Comparison of ENCODE assay signal across 8 cellular contexts in the genomic region with DNA sequence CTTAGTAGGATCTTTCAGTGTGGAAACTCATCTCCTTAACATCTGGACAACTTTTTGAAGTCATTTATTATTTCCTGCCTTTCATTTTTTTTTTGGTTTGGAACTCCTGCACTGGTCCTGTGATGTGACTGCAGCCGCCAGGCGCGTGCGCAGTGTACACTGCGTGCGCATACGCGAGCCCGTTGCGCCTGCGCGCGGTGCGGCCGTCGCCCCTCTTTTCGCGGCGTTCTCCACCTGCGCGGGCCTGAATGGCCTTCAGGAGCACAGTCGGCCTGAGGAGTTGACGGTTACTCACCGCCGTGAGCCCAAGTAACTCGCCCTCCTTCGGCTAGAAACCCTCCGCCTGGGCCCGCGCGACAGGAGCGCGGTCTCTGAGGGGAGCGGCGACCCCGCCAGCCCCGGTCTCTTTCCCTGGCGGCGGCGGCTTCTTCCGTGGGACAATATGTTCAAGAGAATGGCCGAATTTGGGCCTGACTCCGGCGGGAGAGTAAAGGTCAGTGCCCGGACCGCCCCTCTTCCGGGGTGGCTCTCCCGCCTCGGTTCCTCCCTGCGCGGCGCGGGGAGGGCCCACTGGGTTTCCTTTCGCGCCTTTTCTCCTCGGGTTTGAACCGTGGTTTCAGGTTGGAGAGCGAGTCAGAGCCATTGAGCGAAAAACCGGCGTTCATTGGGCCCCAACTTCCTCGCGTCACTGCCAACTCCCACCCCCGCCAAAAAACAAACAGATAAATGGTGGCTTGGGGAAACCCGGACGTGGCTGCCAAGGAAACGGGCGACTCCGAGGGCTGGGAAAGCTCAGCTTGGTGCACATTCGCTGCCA. TPM values are rescaled to one million over a fixed set of nuclear protein-coding genes. Genes with fewer than 3 reads are reported as not detected.
DNase-seq lines count a peak whose midpoint lies in the region; ATAC-seq, FAIRE-seq and TF ChIP-seq lines count a peak whose summit lies in the region.

TSS of gene YEATS4 (plus strand) at position 213 of the 817 bp plus-strand sequence. CDS start at position 443, 230 bp downstream.

- peak; percentile 63 for ATAC-seq in GM18499 (IDR thresholded peaks at IDR 0.05; ENCODE audit: insufficient read depth, unreplicated experiment)
- ATAC-seq in HG02943 (IDR thresholded peaks at IDR 0.05; ENCODE audit: low read depth, unreplicated experiment): peak; percentile 84

- WGBS in hepatocyte (ENCODE audit: low lambda C conversion rate, missing lambda C conversion rate): under 1% methylated on average over 70 of the region's 70 CpGs

- H3K9me3 ChIP-seq in astrocyte (ENCODE audit: insufficient read depth, low read depth, low read length) (no peaks in the 10 kb centered on the region), hepatocyte (ENCODE audit: low read depth) (no peaks in the 10 kb centered on the region)

- no peaks in the 10 kb centered on the region for H3K9me2 ChIP-seq in hepatocyte (replicated peaks; ENCODE audit: insufficient read depth)

- peak within 1 kb of the TSS; percentile 92 for H3K4me2 ChIP-seq in astrocyte (ENCODE audit: low read length)
- H3K4me2 ChIP-seq in hepatocyte: peak within 1 kb of the TSS; percentile 72

- H4K20me1 ChIP-seq in astrocyte (ENCODE audit: insufficient read depth, low read length): no peaks in the 10 kb centered on the region
- H4K20me1 ChIP-seq in hepatocyte (ENCODE audit: insufficient read depth, poor library complexity, severe bottlenecking): no peaks in the 10 kb centered on the region

- H3K4me3 ChIP-seq in astrocyte (ENCODE audit: insufficient read depth, low read depth, low read length) (peak within 1 kb of the TSS; percentile 76), hepatocyte (peak within 1 kb of the TSS; percentile 66)

- H3K36me3 Mint-ChIP-seq in T-helper 2 cell treated with Interferon-gamma antibody and Interleukin-4, amounts not matched to agents 5 μg/mL and 100 μg/mL, for 36 hours (ENCODE audit: low read depth): peaks cover 17% of the 10 kb centered on the region
- no peaks in the 10 kb centered on the region for H3K36me3 Mint-ChIP-seq in astrocyte (ENCODE audit: low read depth, unreplicated experiment)

- H3K27me3 ChIP-seq in astrocyte (ENCODE audit: insufficient read depth, low read length) (no peaks in the 10 kb centered on the region), hepatocyte (no peaks in the 10 kb centered on the region)

- H3K4me3 Mint-ChIP-seq in T-helper 2 cell treated with Interferon-gamma antibody and Interleukin-4, amounts not matched to agents 5 μg/mL and 100 μg/mL, for 36 hours: peak within 1 kb of the TSS; percentile 96
- H3K4me3 Mint-ChIP-seq in astrocyte (ENCODE audit: unreplicated experiment): peak within 1 kb of the TSS; percentile 91

- H3K79me2 ChIP-seq in astrocyte (ENCODE audit: insufficient read depth, low read length) (peaks cover 8% of the 10 kb centered on the region), hepatocyte (peaks cover 34% of the 10 kb centered on the region)

- H3K36me3 ChIP-seq in astrocyte (ENCODE audit: insufficient read depth, low read length) (no peaks in the 10 kb centered on the region), hepatocyte (replicated peaks; ENCODE audit: insufficient read depth, low read depth) (no peaks in the 10 kb centered on the region)

- H2AFZ ChIP-seq in astrocyte (ENCODE audit: low read depth, low read length) (peak within 1 kb of the TSS; percentile 89), hepatocyte (peak within 1 kb of the TSS; percentile 89)

- H3K27ac ChIP-seq in astrocyte (ENCODE audit: low read depth, low read length) (peak within 1 kb of the TSS; percentile 90), hepatocyte (peak within 1 kb of the TSS; percentile 92)

- no peak for FAIRE-seq in astrocyte (lab: Jason Lieb, UNC)

- DNase-seq in NCI-H187 treated with DMSO at 0.1 percent for 48 hours (lab: John Stamatoyannopoulos, UW) (peak; percentile 92), astrocyte (ENCODE audit: low read depth) (peak; percentile 87), hepatocyte (ENCODE audit: low spot score) (peak; percentile 96), retina (peak; percentile 95), cortex of kidney (lab: John Stamatoyannopoulos, UW) (no peak)
- DNase-seq in T-helper 2 cell treated with Interferon-gamma antibody and Interleukin-4, amounts not matched to agents 5 μg/mL and 100 μg/mL, for 36 hours (ENCODE audit: low spot score): peak; percentile 91

- peak within 1 kb of the TSS; percentile 91 for H3K27ac Mint-ChIP-seq in T-helper 2 cell treated with Interferon-gamma antibody and Interleukin-4, amounts not matched to agents 5 μg/mL and 100 μg/mL, for 36 hours
- H3K27ac Mint-ChIP-seq in astrocyte (ENCODE audit: unreplicated experiment): peak within 1 kb of the TSS; percentile 86

- TF ChIP-seq CTCF in astrocyte (IDR thresholded peaks at IDR 0.05; ENCODE audit: insufficient read depth, low read depth, low read length) (no peak), hepatocyte (IDR thresholded peaks at IDR 0.05; ENCODE audit: poor library complexity) (no peak)

- H3K27me3 Mint-ChIP-seq in T-helper 2 cell treated with Interferon-gamma antibody and Interleukin-4, amounts not matched to agents 5 μg/mL and 100 μg/mL, for 36 hours (ENCODE audit: low read depth): peaks cover 5% of the 10 kb centered on the region
- H3K27me3 Mint-ChIP-seq in astrocyte (ENCODE audit: low read depth, unreplicated experiment): no peaks in the 10 kb centered on the region

- H3K4me1 Mint-ChIP-seq in T-helper 2 cell treated with Interferon-gamma antibody and Interleukin-4, amounts not matched to agents 5 μg/mL and 100 μg/mL, for 36 hours (ENCODE audit: low read depth): peaks cover 24% of the 10 kb centered on the region
- peaks cover 2% of the 10 kb centered on the region for H3K4me1 Mint-ChIP-seq in astrocyte (ENCODE audit: low read depth, unreplicated experiment)

- peak within 1 kb of the TSS; percentile 90 for H3K9ac ChIP-seq in astrocyte (ENCODE audit: low read length)

- H3K4me1 ChIP-seq in astrocyte (ENCODE audit: insufficient read depth, low read length) (peaks cover 3% of the 10 kb centered on the region), hepatocyte (ENCODE audit: insufficient read depth) (peaks cover 5% of the 10 kb centered on the region)

- H3K9me3 Mint-ChIP-seq in T-helper 2 cell treated with Interferon-gamma antibody and Interleukin-4, amounts not matched to agents 5 μg/mL and 100 μg/mL, for 36 hours: no peaks in the 10 kb centered on the region
- H3K9me3 Mint-ChIP-seq in astrocyte (ENCODE audit: unreplicated experiment): no peaks in the 10 kb centered on the region

RNA-seq across cellular contexts. Expression of gene YEATS4, which starts in this region (rescaled TPM):
- total RNA-seq in astrocyte (9.2 and 11.6 TPM in 2 replicates), hepatocyte (47.2 and 58.2 TPM in 2 replicates)
- polyA plus RNA-seq in hepatocyte: 16.2 and 25.2 TPM in 2 replicates
